Comparison of ENCODE assay signal across 9 cellular contexts in genomic region chr13:40981949-40982348, GRCh38. TPM values are rescaled to one million over a fixed set of nuclear protein-coding genes. Genes with fewer than 3 reads are reported as not detected.
DNase-seq lines count a peak whose midpoint lies in the region; ATAC-seq, FAIRE-seq and TF ChIP-seq lines count a peak whose summit lies in the region.
"Had no signal": no experiment of that assay in that cellular context is flagged by ENCODE, and none has a peak within 500 bp of the region (broad histone marks: within the 10 kb centered on the region; RNA-seq: fewer than 3 reads in every experiment).

No MANE protein-coding gene starts in this region.

- H3K27me3 ChIP-seq in suprapubic skin, result no peaks in the 10 kb centered on the region

- no peak for TF ChIP-seq POLR2A in suprapubic skin (IDR thresholded peaks at IDR 0.05)

- WGBS in suprapubic skin, result 69% methylated on average over 4 of the region's 4 CpGs

- no peaks in the 10 kb centered on the region for H3K27me3 Mint-ChIP-seq in activated CD8-positive, alpha-beta memory T cell treated with anti-CD3 and anti-CD28 coated beads, Interleukin-2, amount 10 ng/mL, durations not matched to agents 7 days and 5 days
- no peaks in the 10 kb centered on the region for H3K27me3 Mint-ChIP-seq in activated CD8-positive, alpha-beta T cell treated with anti-CD3 and anti-CD28 coated beads, Interleukin-2, amount 10 ng/mL, durations not matched to agents 7 days and 5 days (ENCODE audit: low read depth)

- H3K4me3 ChIP-seq in kidney (ENCODE audit: low read length in 2 of 2), result peak overlapping the region; percentile 28 to 33
- H3K4me3 ChIP-seq in suprapubic skin, result peak overlapping the region; percentile 39

- CTCF ChIA-PET in activated CD8-positive, alpha-beta memory T cell treated with anti-CD3 and anti-CD28 coated beads, Interleukin-2, amount 10 ng/mL, durations not matched to agents 7 days and 5 days (lab: Charles Lee), result interaction anchor here (1.1 to 1.6 kb wide), 2 partner anchors 21 to 27 kb away, joined by 3 read pairs; no protein-coding TSS in a partner anchor
- CTCF ChIA-PET in activated CD8-positive, alpha-beta T cell treated with anti-CD3 and anti-CD28 coated beads, Interleukin-2, amount 10 ng/mL, durations not matched to agents 7 days and 5 days (lab: Charles Lee), result interaction anchor here (0.7 to 1.5 kb wide), 3 partner anchors 9 to 38 kb away, joined by 3 to 4 read pairs (median 4); no protein-coding TSS in a partner anchor

- peaks cover 55% of the 10 kb centered on the region for H3K4me1 Mint-ChIP-seq in activated CD8-positive, alpha-beta memory T cell treated with anti-CD3 and anti-CD28 coated beads, Interleukin-2, amount 10 ng/mL, durations not matched to agents 7 days and 5 days
- peaks cover 57% of the 10 kb centered on the region for H3K4me1 Mint-ChIP-seq in activated CD8-positive, alpha-beta T cell treated with anti-CD3 and anti-CD28 coated beads, Interleukin-2, amount 10 ng/mL, durations not matched to agents 7 days and 5 days (ENCODE audit: low read depth)

- peak overlapping the region in 1 of 2 donors; percentile 55 for H3K9ac ChIP-seq in kidney (ENCODE audit: low read length in 2 of 2)

- H3K27ac ChIP-seq in kidney (ENCODE audit: low read depth in 2 of 2, low read length in 2 of 2) (peak overlapping the region; percentile 53 to 56), suprapubic skin (peak overlapping the region; percentile 75)

- H3K36me3 ChIP-seq in kidney (ENCODE audit: control insufficient read depth in 1 of 2, insufficient read depth in 2 of 2, low read length in 2 of 2), result no peaks in the 10 kb centered on the region
- H3K36me3 ChIP-seq in suprapubic skin, result no peaks in the 10 kb centered on the region

- H3K9me3 Mint-ChIP-seq in activated CD8-positive, alpha-beta memory T cell treated with anti-CD3 and anti-CD28 coated beads, Interleukin-2, amount 10 ng/mL, durations not matched to agents 7 days and 5 days (ENCODE audit: low read depth), result no peaks in the 10 kb centered on the region
- no peaks in the 10 kb centered on the region for H3K9me3 Mint-ChIP-seq in activated CD8-positive, alpha-beta T cell treated with anti-CD3 and anti-CD28 coated beads, Interleukin-2, amount 10 ng/mL, durations not matched to agents 7 days and 5 days (ENCODE audit: insufficient read depth)

- peak overlapping the region; percentile 93 for H3K27ac Mint-ChIP-seq in activated CD8-positive, alpha-beta memory T cell treated with anti-CD3 and anti-CD28 coated beads, Interleukin-2, amount 10 ng/mL, durations not matched to agents 7 days and 5 days
- peak overlapping the region; percentile 88 for H3K27ac Mint-ChIP-seq in activated CD8-positive, alpha-beta T cell treated with anti-CD3 and anti-CD28 coated beads, Interleukin-2, amount 10 ng/mL, durations not matched to agents 7 days and 5 days

- no peak for DNase-seq in activated CD8-positive, alpha-beta memory T cell treated with anti-CD3 and anti-CD28 coated beads, Interleukin-2, amount 10 ng/mL, durations not matched to agents 7 days and 5 days
- DNase-seq in activated CD8-positive, alpha-beta memory T cell treated with anti-CD3 and anti-CD28 coated beads, Interleukin-2, amount 50 U/mL, for 48 hours, result no peak
- no peak for DNase-seq in activated CD8-positive, alpha-beta T cell treated with anti-CD3 and anti-CD28 coated beads, Interleukin-2, amount 10 ng/mL, durations not matched to agents 7 days and 5 days
- DNase-seq in kidney (no peak), suprapubic skin (ENCODE audit: low spot score in 2 of 2) (no peak), NCI-H345 (lab: John Stamatoyannopoulos, UW) (no peak)
- no peak for DNase-seq in effector CD8-positive, alpha-beta T cell (lab: John Stamatoyannopoulos, UW)
- DNase-seq: RPMI8226 had no signal

- POLR2A ChIA-PET in activated CD8-positive, alpha-beta T cell treated with anti-CD3 and anti-CD28 coated beads, Interleukin-2, amount 10 ng/mL, durations not matched to agents 7 days and 5 days (lab: Charles Lee), result interaction anchor here (0.9 to 4.4 kb wide), 13 partner anchors 12 to 79 kb away, joined by 3 to 40 read pairs (median 4); partner anchors contain the start of genes ELF1 and WBP4

- ATAC-seq in activated CD8-positive, alpha-beta memory T cell treated with anti-CD3 and anti-CD28 coated beads, Interleukin-2, amount 10 ng/mL, durations not matched to agents 7 days and 5 days, result no peak
- no peak for ATAC-seq in activated CD8-positive, alpha-beta T cell treated with anti-CD3 and anti-CD28 coated beads, Interleukin-2, amount 10 ng/mL, durations not matched to agents 7 days and 5 days
- no peak for ATAC-seq in GM19463 (IDR thresholded peaks at IDR 0.05; ENCODE audit: unreplicated experiment)

- peaks cover 50% of the 10 kb centered on the region for H3K36me3 Mint-ChIP-seq in activated CD8-positive, alpha-beta memory T cell treated with anti-CD3 and anti-CD28 coated beads, Interleukin-2, amount 10 ng/mL, durations not matched to agents 7 days and 5 days
- H3K36me3 Mint-ChIP-seq in activated CD8-positive, alpha-beta T cell treated with anti-CD3 and anti-CD28 coated beads, Interleukin-2, amount 10 ng/mL, durations not matched to agents 7 days and 5 days (ENCODE audit: low read depth), result peaks cover 46% of the 10 kb centered on the region

- H3K9me3 ChIP-seq in kidney (ENCODE audit: control insufficient read depth in 1 of 2, low read length in 2 of 2) (no peaks in the 10 kb centered on the region), suprapubic skin (no peaks in the 10 kb centered on the region)

- intact Hi-C loops in kidney (cut with DNase I), result no loop called here

- H3K4me1 ChIP-seq in kidney (ENCODE audit: control insufficient read depth in 1 of 2, insufficient read depth in 1 of 2, low read depth in 1 of 2, low read length in 2 of 2), result peaks cover 16 to 29% of the 10 kb centered on the region in 2 donors
- H3K4me1 ChIP-seq in suprapubic skin, result peaks cover 66% of the 10 kb centered on the region

- FAIRE-seq in kidney (lab: Jason Lieb, UNC), result no peak

- TF ChIP-seq CTCF in kidney (IDR thresholded peaks at IDR 0.05; ENCODE audit: borderline replicate concordance, extremely low read depth, insufficient read depth) (no peak), suprapubic skin (IDR thresholded peaks at IDR 0.05) (no peak)

- TF ChIP-seq EP300 in suprapubic skin (IDR thresholded peaks at IDR 0.05), result no peak

- peak overlapping the region; percentile 96 for H3K4me3 Mint-ChIP-seq in activated CD8-positive, alpha-beta memory T cell treated with anti-CD3 and anti-CD28 coated beads, Interleukin-2, amount 10 ng/mL, durations not matched to agents 7 days and 5 days
- H3K4me3 Mint-ChIP-seq in activated CD8-positive, alpha-beta T cell treated with anti-CD3 and anti-CD28 coated beads, Interleukin-2, amount 10 ng/mL, durations not matched to agents 7 days and 5 days, result peak overlapping the region; percentile 94

RNA-seq across cellular contexts. Expression of gene ELF1, which starts 37.2 kb away (rescaled TPM):
- total RNA-seq in activated CD8-positive, alpha-beta memory T cell treated with anti-CD3 and anti-CD28 coated beads, Interleukin-2, amount 10 ng/mL, durations not matched to agents 7 days and 5 days, result 100 to 1,000 TPM; 120 to 143 TPM
- total RNA-seq in activated CD8-positive, alpha-beta T cell treated with anti-CD3 and anti-CD28 coated beads, Interleukin-2, amount 10 ng/mL, durations not matched to agents 7 days and 5 days, result 100 to 1,000 TPM; 106 to 107 TPM
- 95.1 TPM for total RNA-seq in kidney
- 12.0 TPM for polyA plus RNA-seq in kidney (ENCODE audit: insufficient read depth, low read depth, low replicate concordance)
- total RNA-seq in suprapubic skin, result 100 to 1,000 TPM in 3 of 4 donors, 10 to 100 TPM in 1; 81.7 to 123 (median 111) TPM
